In the genomic region with DNA sequence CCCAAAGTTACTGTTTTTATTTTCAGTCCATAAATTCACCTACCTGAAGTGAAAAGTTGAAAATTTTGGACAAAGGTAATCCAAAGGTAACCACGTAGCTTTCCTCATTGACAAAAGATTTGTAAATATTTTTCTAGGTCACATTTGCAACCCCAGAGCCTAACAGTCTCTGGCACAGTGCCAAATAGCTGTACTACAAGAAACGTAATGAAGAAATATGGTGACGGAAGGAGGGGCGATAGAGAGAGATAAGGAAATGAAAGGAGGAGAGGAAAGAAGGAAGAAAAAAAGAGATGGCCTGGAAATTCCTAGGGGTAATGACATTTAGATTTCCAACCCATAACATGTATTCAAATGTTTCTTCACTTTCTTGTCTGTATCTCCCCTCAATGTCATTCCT, we compare ENCODE assay signal across 1 cellular context.
TF ChIP-seq lines count a peak whose summit lies in the region.

No MANE protein-coding gene starts in this region.

TF ChIP-seq in K562, 482 proteins besides CTCF, POLR2A, EP300 and RAD21 (continued from another document):
- TF ChIP-seq MGA (IDR thresholded peaks at IDR 0.05) (no peak), SMAD1 (IDR thresholded peaks at IDR 0.05; ENCODE audit: low read depth, low read length, partially characterized antibody) (peak; percentile 84), ZNF174 (CRISPR knock-in tag; IDR thresholded peaks at IDR 0.05) (no peak), HLTF (IDR thresholded peaks at IDR 0.05) (no peak), ZNF77 (CRISPR knock-in tag; IDR thresholded peaks at IDR 0.05) (no peak), NR2F6 (CRISPR knock-in tag; IDR thresholded peaks at IDR 0.05) (no peak), SMC3 (conservative IDR thresholded peaks at IDR 0.05; ENCODE audit: insufficient read depth, low read depth, low read length) (no peak), ZNF644 (tag; IDR thresholded peaks at IDR 0.05; ENCODE audit: low read depth) (no peak), ELF1 (tag; IDR thresholded peaks at IDR 0.05) (no peak), CREBBP (IDR thresholded peaks at IDR 0.05; ENCODE audit: low read depth, low read length) (no peak), CREB5 (CRISPR knock-in tag; IDR thresholded peaks at IDR 0.05) (no peak), RBM39 (optimal IDR thresholded peaks at IDR 0.05; ENCODE audit: low read depth, low read length) (no peak), NFE2L1 (tag; IDR thresholded peaks at IDR 0.05; ENCODE audit: borderline replicate concordance, low read depth) (no peak), PKNOX1 (IDR thresholded peaks at IDR 0.05) (peak; percentile 69), NEUROD1 (IDR thresholded peaks at IDR 0.05; ENCODE audit: borderline replicate concordance, low read depth, low read length, partially characterized antibody) (no peak), HNRNPL (IDR thresholded peaks at IDR 0.05; ENCODE audit: low read depth, low read length) (no peak), MCM3 (IDR thresholded peaks at IDR 0.05) (no peak), CBX3 (IDR thresholded peaks at IDR 0.05; ENCODE audit: borderline replicate concordance in 1 of 2, low read length in 2 of 2) (no peak)
- TF ChIP-seq, protein P1, sequence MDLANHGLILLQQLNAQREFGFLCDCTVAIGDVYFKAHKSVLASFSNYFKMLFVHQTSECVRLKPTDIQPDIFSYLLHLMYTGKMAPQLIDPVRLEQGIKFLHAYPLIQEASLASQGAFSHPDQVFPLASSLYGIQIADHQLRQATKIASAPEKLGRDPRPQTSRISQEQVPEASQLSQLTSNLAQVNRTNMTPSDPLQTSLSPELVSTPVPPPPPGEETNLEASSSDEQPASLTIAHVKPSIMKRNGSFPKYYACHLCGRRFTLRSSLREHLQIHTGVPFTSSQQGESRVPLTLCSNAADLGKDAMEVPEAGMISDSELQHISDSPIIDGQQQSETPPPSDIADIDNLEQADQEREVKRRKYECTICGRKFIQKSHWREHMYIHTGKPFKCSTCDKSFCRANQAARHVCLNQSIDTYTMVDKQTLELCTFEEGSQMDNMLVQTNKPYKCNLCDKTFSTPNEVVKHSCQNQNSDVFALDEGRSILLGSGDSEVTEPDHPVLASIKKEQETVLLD (IDR thresholded peaks at IDR 0.05): no peak
